In genomic region chr4:2570551-2571222, GRCh38 we compare ENCODE assay signal across 9 cellular contexts. TPM values are rescaled to one million over a fixed set of nuclear protein-coding genes. Genes with fewer than 3 reads are reported as not detected.
DNase-seq lines count a peak whose midpoint lies in the region; ATAC-seq and TF ChIP-seq lines count a peak whose summit lies in the region.
"Had no signal": no experiment of that assay in that cellular context is flagged by ENCODE, and none has a peak within 500 bp of the region (broad histone marks: within the 10 kb centered on the region; RNA-seq: fewer than 3 reads in every experiment).

No MANE protein-coding gene starts in this region.

- H3K4me3 ChIP-seq in adrenal gland (no peak overlapping the region), prostate gland (no peak overlapping the region)

- H3K36me3 ChIP-seq in KOPT-K1 (ENCODE audit: insufficient read depth, low read length), result peaks cover 6% of the 10 kb centered on the region; the same call in 1 of the 2 replicates
- no peaks in the 10 kb centered on the region for H3K36me3 ChIP-seq in adrenal gland (replicated peaks in 1 of 2)
- H3K36me3 ChIP-seq in prostate gland, result no peaks in the 10 kb centered on the region

- TF ChIP-seq CTCF in adrenal gland (IDR thresholded peaks at IDR 0.05), result no peak
- no peak for TF ChIP-seq CTCF in prostate gland (IDR thresholded peaks at IDR 0.05)

- intact Hi-C loops in adrenal gland (cut with DNase I), result no loop called here
- intact Hi-C loops in prostate gland (cut with DNase I), result no loop called here

- peak; percentile 80 for ATAC-seq in GM19467 (IDR thresholded peaks at IDR 0.05; ENCODE audit: unreplicated experiment)

- 61 to 73% (median 70%) methylated on average over 11 of the region's 11 CpGs for WGBS in adrenal gland, 4 donors
- WGBS in prostate gland, result 76% methylated on average over 11 of the region's 11 CpGs

- H3K27me3 ChIP-seq in adrenal gland, result no peaks in the 10 kb centered on the region
- H3K27me3 ChIP-seq in prostate gland (replicated peaks; ENCODE audit: insufficient read depth), result no peaks in the 10 kb centered on the region

- H3K27ac ChIP-seq in KOPT-K1 (ENCODE audit: low read depth, low read length, poor library complexity, severe bottlenecking) (peak overlapping the region; percentile 23), adrenal gland (peak overlapping the region in 2 of 5 donors; percentile 51 to 54), prostate gland (no peak overlapping the region)
- H3K27ac ChIP-seq: HL-60 had no signal

- DNase-seq in adrenal gland (peak in 6 of 7 donors; percentile 22 to 75 (median 40)), COLO829 (ENCODE audit: low spot score) (no peak), DMS 273 (lab: John Stamatoyannopoulos, UW; ENCODE audit: unreplicated experiment) (no peak), amniotic stem cell (lab: John Stamatoyannopoulos, UW) (no peak), prostate gland (ENCODE audit: low spot score) (no peak)
- peak; percentile 26 to 36 (median 33) for DNase-seq in stimulated activated CD4-positive, alpha-beta T cell treated with anti-CD3 and anti-CD28 coated beads, Interleukin-12 subunit alpha, Interleukin-12 subunit beta, amount 100 ng/mL, for 48 hours (ENCODE audit: low read depth in 2 of 3, low spot score in 1 of 3)

- no peaks in the 10 kb centered on the region for H3K9me3 ChIP-seq in KOPT-K1 (ENCODE audit: insufficient read depth, low read length, poor library complexity, severe bottlenecking)
- no peaks in the 10 kb centered on the region for H3K9me3 ChIP-seq in adrenal gland (replicated peaks in 1 of 3)
- no peaks in the 10 kb centered on the region for H3K9me3 ChIP-seq in prostate gland

- no peak for TF ChIP-seq POLR2A in adrenal gland (IDR thresholded peaks at IDR 0.05)
- TF ChIP-seq POLR2A in prostate gland (IDR thresholded peaks at IDR 0.05), result no peak

- peaks cover 0 to 34% of the 10 kb centered on the region in 2 donors for H3K4me1 ChIP-seq in adrenal gland (replicated peaks in 1 of 2)
- H3K4me1 ChIP-seq in prostate gland (replicated peaks), result no peaks in the 10 kb centered on the region

RNA-seq across cellular contexts. Expression of gene FAM193A, which starts 34.2 kb away (rescaled TPM):
- total RNA-seq in adrenal gland, result 10 to 100 TPM; 16.4 to 30.8 (median 23.4) TPM
- 10 to 100 TPM; 12.9 to 30.5 (median 22.8) TPM for polyA plus RNA-seq in adrenal gland
- total RNA-seq in prostate gland, result 10 to 100 TPM; 24.1 to 53.1 TPM

Comparison
In these comparisons a context has a peak if more than half of its experiments do, and no peak if none do; other contexts are left out.
1. DNase-seq: peak in adrenal gland (6 of 7) and stimulated activated CD4-positive, alpha-beta T cell treated with anti-CD3 and anti-CD28 coated beads, Interleukin-12 subunit alpha, Interleukin-12 subunit beta, amount 100 ng/mL, for 48 hours (3 of 3); none in COLO829 (single experiment), DMS 273 (single experiment), amniotic stem cell (single experiment) and prostate gland (single experiment).